8 cellular contexts compared by ENCODE assay signal in genomic region chr15:38453971-38454686, GRCh38. TPM values are rescaled to one million over a fixed set of nuclear protein-coding genes. Genes with fewer than 3 reads are reported as not detected.
A peak's percentile ranks its signal among the peaks of the same experiment; 100 is the strongest.
DNase-seq lines count a peak whose midpoint lies in the region; ATAC-seq and TF ChIP-seq lines count a peak whose summit lies in the region.

TSS of gene FAM98B (plus strand) at chr15:38454127. CDS start at chr15:38454162, 35 bp downstream.

- peaks cover 21% of the 10 kb centered on the region for H3K4me1 Mint-ChIP-seq in activated T-helper 17 cell treated with anti-CD3 and anti-CD28 coated beads, Interleukin-2, amount 50 U/mL, for 72 hours
- peaks cover 22 to 44% (median 39%) of the 10 kb centered on the region in 4 donors for H3K4me1 Mint-ChIP-seq in naive thymus-derived CD8-positive, alpha-beta T cell

- ATAC-seq in GM21737 (IDR thresholded peaks at IDR 0.05; ENCODE audit: unreplicated experiment): peak; percentile 88
- peak; percentile 96 for ATAC-seq in activated T-helper 17 cell treated with anti-CD3 and anti-CD28 coated beads, Interleukin-2, amount 50 U/mL, for 72 hours (replicated peaks)
- peak; percentile 87 to 91 for ATAC-seq in naive thymus-derived CD8-positive, alpha-beta T cell

- H3K27ac ChIP-seq in DOHH2 (ENCODE audit: low read depth, low read length) (peak within 1 kb of the TSS; percentile 69), KMS-11 (peak within 1 kb of the TSS; percentile 95)

- H3K27me3 Mint-ChIP-seq in activated T-helper 17 cell treated with anti-CD3 and anti-CD28 coated beads, Interleukin-2, amount 50 U/mL, for 72 hours: no peaks in the 10 kb centered on the region
- H3K27me3 Mint-ChIP-seq in naive thymus-derived CD8-positive, alpha-beta T cell: no peaks in the 10 kb centered on the region

- TF ChIP-seq CTCF in DOHH2 (IDR thresholded peaks at IDR 0.05; ENCODE audit: low read depth, low read length, poor library complexity, severe bottlenecking) (peak; percentile 22), KMS-11 (conservative IDR thresholded peaks at IDR 0.05; ENCODE audit: low read depth, low read length) (no peak), fibroblast of mammary gland (conservative IDR thresholded peaks at IDR 0.05; ENCODE audit: control insufficient read depth, insufficient read depth, low read depth, low read length) (no peak)

- DNase-seq in RPMI7951 (ENCODE audit: low read depth): peak; percentile 91
- DNase-seq in fibroblast of mammary gland (ENCODE audit: low read depth): peak; percentile 88
- DNase-seq in naive thymus-derived CD8-positive, alpha-beta T cell: peak; percentile 65 to 90 (median 82)
- DNase-seq in stimulated activated naive CD4-positive, alpha-beta T cell (lab: John Stamatoyannopoulos, UW): peak; percentile 67 to 96 (median 80)

- H3K79me2 ChIP-seq in DOHH2 (ENCODE audit: control insufficient read depth, low read length) (peaks cover 51% of the 10 kb centered on the region), KMS-11 (ENCODE audit: insufficient read depth, low read depth) (peaks cover 45% of the 10 kb centered on the region)

- H3K36me3 ChIP-seq in DOHH2 (ENCODE audit: control insufficient read depth, low read length) (peaks cover 5% of the 10 kb centered on the region; the same call in 1 of the 2 replicates), KMS-11 (ENCODE audit: insufficient read depth) (no peaks in the 10 kb centered on the region)

- peaks cover 20% of the 10 kb centered on the region for H3K36me3 Mint-ChIP-seq in activated T-helper 17 cell treated with anti-CD3 and anti-CD28 coated beads, Interleukin-2, amount 50 U/mL, for 72 hours (ENCODE audit: low read depth)
- H3K36me3 Mint-ChIP-seq in naive thymus-derived CD8-positive, alpha-beta T cell: peaks cover 0 to 2% (median 0%) of the 10 kb centered on the region in 3 donors

- no peaks in the 10 kb centered on the region for H3K9me3 ChIP-seq in DOHH2 (ENCODE audit: control insufficient read depth, insufficient read depth, low read length)

- POLR2A ChIA-PET in naive thymus-derived CD8-positive, alpha-beta T cell (lab: Charles Lee): interaction anchor here (0.6 to 2.2 kb wide), 11 partner anchors 20 to 1328 kb away, joined by 3 to 15 read pairs (median 5); partner anchors contain the start of genes FSIP1 and RASGRP1

- peak within 1 kb of the TSS; percentile 96 for H3K27ac Mint-ChIP-seq in activated T-helper 17 cell treated with anti-CD3 and anti-CD28 coated beads, Interleukin-2, amount 50 U/mL, for 72 hours
- H3K27ac Mint-ChIP-seq in naive thymus-derived CD8-positive, alpha-beta T cell: peak within 1 kb of the TSS; percentile 96 to 99 (median 98)

- peaks cover 14% of the 10 kb centered on the region; the same call in 1 of the 2 replicates for H4K20me1 ChIP-seq in DOHH2 (ENCODE audit: control insufficient read depth, insufficient read depth, low read depth, low read length)
- no peaks in the 10 kb centered on the region for H4K20me1 ChIP-seq in KMS-11 (ENCODE audit: insufficient read depth)

- H3K4me1 ChIP-seq in DOHH2 (ENCODE audit: control insufficient read depth, low read length) (peaks cover 19% of the 10 kb centered on the region), KMS-11 (ENCODE audit: low read depth, poor library complexity, severe bottlenecking) (peaks cover 14% of the 10 kb centered on the region)

- H3K9ac ChIP-seq in KMS-11: peak within 1 kb of the TSS; percentile 96

- peak within 1 kb of the TSS; percentile 84 for H3K4me3 Mint-ChIP-seq in activated T-helper 17 cell treated with anti-CD3 and anti-CD28 coated beads, Interleukin-2, amount 50 U/mL, for 72 hours
- peak within 1 kb of the TSS; percentile 95 to 99 (median 96) for H3K4me3 Mint-ChIP-seq in naive thymus-derived CD8-positive, alpha-beta T cell

- peaks cover 3% of the 10 kb centered on the region; the same call in 1 of the 2 replicates for H3F3A ChIP-seq in DOHH2 (ENCODE audit: control insufficient read depth, insufficient read depth)

- H3K9me3 Mint-ChIP-seq in activated T-helper 17 cell treated with anti-CD3 and anti-CD28 coated beads, Interleukin-2, amount 50 U/mL, for 72 hours: no peaks in the 10 kb centered on the region
- no peaks in the 10 kb centered on the region for H3K9me3 Mint-ChIP-seq in naive thymus-derived CD8-positive, alpha-beta T cell

- peak within 1 kb of the TSS; percentile 91 for H3K4me2 ChIP-seq in DOHH2 (ENCODE audit: low read length)
- H3K4me2 ChIP-seq in KMS-11: peak within 1 kb of the TSS; percentile 63

- H2AFZ ChIP-seq in KMS-11 (ENCODE audit: low read depth): peak within 1 kb of the TSS; percentile 92

- H3K9me2 ChIP-seq in DOHH2 (replicated peaks; ENCODE audit: control insufficient read depth, low read length): no peaks in the 10 kb centered on the region

- H3K27me3 ChIP-seq in DOHH2 (ENCODE audit: control insufficient read depth, low read length): no peaks in the 10 kb centered on the region
- no peaks in the 10 kb centered on the region for H3K27me3 ChIP-seq in KMS-11 (ENCODE audit: insufficient read depth, low read depth)

- H3K4me3 ChIP-seq in DOHH2 (ENCODE audit: low read length): peak within 1 kb of the TSS; percentile 98
- H3K4me3 ChIP-seq in KMS-11 (IDR thresholded peaks at IDR 0.05; ENCODE audit: insufficient read depth, low read depth, low read length): no peak within 1 kb of the TSS
- peak within 1 kb of the TSS; percentile 98 for H3K4me3 ChIP-seq in fibroblast of mammary gland (ENCODE audit: control insufficient read depth, low read depth, low read length)

RNA-seq across cellular contexts. Expression of gene FAM98B, which starts in this region (rescaled TPM):
- total RNA-seq in RPMI7951 (2014; rRNA removed; shearing (Covaris generic)): 11.7 and 13.0 TPM in 2 replicates
- total RNA-seq in activated T-helper 17 cell treated with anti-CD3 and anti-CD28 coated beads, Interleukin-2, amount 50 U/mL, for 72 hours: 10 to 100 TPM; 28.5 to 44.5 TPM
- 10 to 100 TPM; 25.6 to 28.4 TPM for total RNA-seq in naive thymus-derived CD8-positive, alpha-beta T cell
- polyA plus RNA-seq in naive thymus-derived CD8-positive, alpha-beta T cell: 1 to 10 TPM; 1.9 to 3.9 (median 3.2) TPM
